31 cellular contexts compared by ENCODE assay signal in the genomic region with DNA sequence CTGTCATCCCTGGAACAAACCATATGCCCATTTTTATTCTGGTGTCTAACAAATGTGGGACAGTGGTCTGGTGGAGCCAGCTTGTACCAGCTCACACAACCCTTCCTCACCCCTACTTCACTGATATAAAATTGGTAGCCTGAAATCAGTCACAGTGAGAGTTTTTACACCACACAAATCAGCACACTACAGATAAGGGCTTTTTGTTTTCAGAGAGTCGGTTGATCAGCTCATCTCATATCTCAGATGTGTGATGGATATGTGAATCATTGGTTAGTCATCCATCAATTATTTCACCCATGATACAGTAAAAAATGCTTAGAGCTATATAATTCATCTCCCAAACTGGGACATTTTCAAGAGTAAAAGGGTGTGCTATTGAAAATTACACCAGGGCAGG.
"Had no signal": no experiment of that assay in that cellular context is flagged by ENCODE, and none has a peak within 500 bp of the region (broad histone marks: within the 10 kb centered on the region; RNA-seq: fewer than 3 reads in every experiment).

No MANE protein-coding gene starts in this region.

- H3K27me3 ChIP-seq: cardiac muscle cell, colonic mucosa, sigmoid colon had no signal

- ATAC-seq: activated CD4-positive, CD25-positive, alpha-beta regulatory T cell treated with anti-CD3 and anti-CD28 coated beads, Interleukin-2, amount 50 U/mL, for 24 hours; activated CD8-positive, alpha-beta memory T cell treated with anti-CD3 and anti-CD28 coated beads, Interleukin-2, amount 10 ng/mL, durations not matched to agents 7 days and 5 days; activated CD8-positive, alpha-beta T cell treated with anti-CD3 and anti-CD28 coated beads, Interleukin-2, amount 10 ng/mL, durations not matched to agents 7 days and 5 days; left colon; naive thymus-derived CD4-positive, alpha-beta T cell; psoas muscle; stimulated activated effector memory CD8-positive, alpha-beta T cell treated with anti-CD3 and anti-CD28 coated beads, Interleukin-12 subunit alpha, Interleukin-12 subunit beta, amount 100 ng/mL, for 72 hours; T-helper 17 cell had no signal

- H3K4me1 ChIP-seq: colonic mucosa, parathyroid adenoma, psoas muscle, sigmoid colon had no signal

- H3K27ac ChIP-seq: cardiac muscle cell, colonic mucosa, parathyroid adenoma, psoas muscle, sigmoid colon, thoracic aorta, WERI-Rb-1 had no signal

- DNase-seq: activated CD4-positive, alpha-beta T cell treated with anti-CD3 and anti-CD28 coated beads, Interleukin-2, amount 10 ng/mL, durations not matched to agents 24 days and 14 days; activated CD8-positive, alpha-beta memory T cell treated with anti-CD3 and anti-CD28 coated beads, Interleukin-2, amount 10 ng/mL, durations not matched to agents 7 days and 5 days; activated CD8-positive, alpha-beta T cell treated with anti-CD3 and anti-CD28 coated beads, Interleukin-2, amount 10 ng/mL, durations not matched to agents 7 days and 5 days; activated effector memory CD4-positive, alpha-beta T cell treated with Interleukin-2 at 50 U/mL for 16 hours; activated naive CD4-positive, alpha-beta T cell treated with Interleukin-2 at 50 U/mL for 16 hours; anterior cingulate cortex; cerebellar nuclear complex; colonic mucosa; effector CD8-positive, alpha-beta T cell; erythroblast; head of caudate nucleus; hippocampal formation; immature natural killer cell; kidney; left colon; mammary epithelial cell; naive thymus-derived CD4-positive, alpha-beta T cell; occipital lobe; psoas muscle; sigmoid colon; small intestine; stimulated activated CD4-positive, alpha-beta T cell treated with anti-CD3 and anti-CD28 coated beads, Interleukin-4, amount 100 ng/mL, for 24 hours; T-helper 17 cell; T1000; trophoblast cell; WERI-Rb-1 had no signal
